8 cellular contexts compared by ENCODE assay signal in genomic region chr1:230425252-230426061, GRCh38. TPM values are rescaled to one million over a fixed set of nuclear protein-coding genes. Genes with fewer than 3 reads are reported as not detected.
A peak's percentile ranks its signal among the peaks of the same experiment; 100 is the strongest.
DNase-seq lines count a peak whose midpoint lies in the region; ATAC-seq and TF ChIP-seq lines count a peak whose summit lies in the region.

No MANE protein-coding gene starts in this region.

- no peak overlapping the region for H3K27ac Mint-ChIP-seq in activated CD4-positive, alpha-beta T cell treated with anti-CD3 and anti-CD28 coated beads for 36 hours
- no peak overlapping the region for H3K27ac Mint-ChIP-seq in stimulated activated naive CD8-positive, alpha-beta T cell treated with anti-CD3 and anti-CD28 coated beads, Interleukin-15, amount 100 ng/mL, for 72 hours

- H3K36me3 Mint-ChIP-seq in activated CD4-positive, alpha-beta T cell treated with anti-CD3 and anti-CD28 coated beads for 36 hours (ENCODE audit: low read depth): no peaks in the 10 kb centered on the region

- H3K36me3 ChIP-seq in WERI-Rb-1 (0 out of 2 replicates have a peak, but pooled peaks cover under 1% of the 10 kb centered on the region), iPS DF 6.9 (ENCODE audit: control insufficient read depth, insufficient read depth, low read length) (no peaks in the 10 kb centered on the region)

- H3K9me3 Mint-ChIP-seq in activated CD4-positive, alpha-beta T cell treated with anti-CD3 and anti-CD28 coated beads for 36 hours (ENCODE audit: low read depth): no peaks in the 10 kb centered on the region
- no peaks in the 10 kb centered on the region for H3K9me3 Mint-ChIP-seq in stimulated activated naive CD8-positive, alpha-beta T cell treated with anti-CD3 and anti-CD28 coated beads, Interleukin-15, amount 100 ng/mL, for 72 hours

- H3K27ac ChIP-seq in WERI-Rb-1 (no peak overlapping the region), iPS DF 6.9 (ENCODE audit: low read length) (no peak overlapping the region)

- H3K9me3 ChIP-seq in WERI-Rb-1 (ENCODE audit: severe bottlenecking) (peaks cover under 1% of the 10 kb centered on the region), iPS DF 6.9 (ENCODE audit: control insufficient read depth, insufficient read depth, low read length) (no peaks in the 10 kb centered on the region)

- peak overlapping the region; percentile 60 for H3K4me3 ChIP-seq in WERI-Rb-1 (ENCODE audit: low read depth, low read length)
- H3K4me3 ChIP-seq in iPS DF 6.9 (ENCODE audit: low read length): peak overlapping the region; percentile 77; the same call in 1 of the 2 replicates

- ATAC-seq in activated CD4-positive, alpha-beta T cell treated with anti-CD3 and anti-CD28 coated beads for 36 hours: no peak
- peak; percentile 44 for ATAC-seq in stimulated activated naive CD8-positive, alpha-beta T cell treated with anti-CD3 and anti-CD28 coated beads, Interleukin-15, amount 100 ng/mL, for 72 hours
- ATAC-seq in HG02798 (IDR thresholded peaks at IDR 0.05; ENCODE audit: poor library complexity, unreplicated experiment) (no peak), HG03378 (IDR thresholded peaks at IDR 0.05; ENCODE audit: unreplicated experiment) (no peak)

- POLR2A ChIA-PET in activated CD4-positive, alpha-beta T cell treated with anti-CD3 and anti-CD28 coated beads for 36 hours (lab: Charles Lee): no interaction called here

- H3K4me1 ChIP-seq in iPS DF 6.9 (ENCODE audit: control insufficient read depth, insufficient read depth, low read length): peaks cover 19% of the 10 kb centered on the region

- H3K27me3 Mint-ChIP-seq in activated CD4-positive, alpha-beta T cell treated with anti-CD3 and anti-CD28 coated beads for 36 hours: peaks cover 63% of the 10 kb centered on the region
- peaks cover 65% of the 10 kb centered on the region for H3K27me3 Mint-ChIP-seq in stimulated activated naive CD8-positive, alpha-beta T cell treated with anti-CD3 and anti-CD28 coated beads, Interleukin-15, amount 100 ng/mL, for 72 hours

- TF ChIP-seq CTCF in WERI-Rb-1 (IDR thresholded peaks at IDR 0.05; ENCODE audit: low read depth, low read length): no peak

- no CpG with 5 or more reads among the region's 103 CpGs for WGBS in iPS DF 6.9 (ENCODE audit: insufficient coverage, insufficient read length)

- peaks cover 7% of the 10 kb centered on the region for H3K4me1 Mint-ChIP-seq in activated CD4-positive, alpha-beta T cell treated with anti-CD3 and anti-CD28 coated beads for 36 hours
- H3K4me1 Mint-ChIP-seq in stimulated activated naive CD8-positive, alpha-beta T cell treated with anti-CD3 and anti-CD28 coated beads, Interleukin-15, amount 100 ng/mL, for 72 hours: peaks cover 11% of the 10 kb centered on the region

- peak; percentile 7 for DNase-seq in activated CD4-positive, alpha-beta T cell treated with anti-CD3 and anti-CD28 coated beads for 36 hours
- no peak for DNase-seq in activated CD4-positive, alpha-beta T cell treated with anti-CD3 and anti-CD28 coated beads for 48 hours
- DNase-seq in WERI-Rb-1: peak; percentile 37
- DNase-seq in iPS DF 6.9 (ENCODE audit: low read depth, low spot score): no peak
- DNase-seq in stimulated activated naive CD8-positive, alpha-beta T cell treated with anti-CD3 and anti-CD28 coated beads, Interleukin-15, amount 100 ng/mL, for 72 hours: no peak
- no peak for DNase-seq in OCI-M1 (lab: John Stamatoyannopoulos, UW)

- CTCF ChIA-PET in activated CD4-positive, alpha-beta T cell treated with anti-CD3 and anti-CD28 coated beads for 36 hours (lab: Charles Lee): no interaction called here

- peaks cover 10% of the 10 kb centered on the region for H3K27me3 ChIP-seq in WERI-Rb-1 (ENCODE audit: insufficient read depth, low read depth, severe bottlenecking)
- peaks cover 5% of the 10 kb centered on the region; the same call in 1 of the 2 replicates for H3K27me3 ChIP-seq in iPS DF 6.9 (ENCODE audit: control insufficient read depth, insufficient read depth, low read length)

- intact Hi-C loops in activated CD4-positive, alpha-beta T cell treated with anti-CD3 and anti-CD28 coated beads for 36 hours (cut with DNase I, micrococcal nuclease): loop anchor here in 1 of 2 experiments (1.0 to 10.0 kb wide), 5 partner anchors 217 to 991 kb away; partner anchors contain the start of genes ACTA1, C1orf198, COG2 and FAM89A

- peak overlapping the region; percentile 55 for H3K4me3 Mint-ChIP-seq in activated CD4-positive, alpha-beta T cell treated with anti-CD3 and anti-CD28 coated beads for 36 hours
- peak overlapping the region; percentile 52 to 58 for H3K4me3 Mint-ChIP-seq in stimulated activated naive CD8-positive, alpha-beta T cell treated with anti-CD3 and anti-CD28 coated beads, Interleukin-15, amount 100 ng/mL, for 72 hours

RNA-seq across cellular contexts. Expression of gene PGBD5, which starts 0.7 kb away (rescaled TPM):
- total RNA-seq in activated CD4-positive, alpha-beta T cell treated with anti-CD3 and anti-CD28 coated beads for 36 hours: under 1 TPM in 1 of 2 experiments, not detected in 1; 0.11 TPM

Comparison
In these comparisons a context has a peak if more than half of its experiments do, and no peak if none do; other contexts are left out.
1. DNase-seq: peak in activated CD4-positive, alpha-beta T cell treated with anti-CD3 and anti-CD28 coated beads for 36 hours (single experiment) and WERI-Rb-1 (single experiment); none in activated CD4-positive, alpha-beta T cell treated with anti-CD3 and anti-CD28 coated beads for 48 hours (single experiment), iPS DF 6.9 (single experiment), stimulated activated naive CD8-positive, alpha-beta T cell treated with anti-CD3 and anti-CD28 coated beads, Interleukin-15, amount 100 ng/mL, for 72 hours (0 of 2) and OCI-M1 (single experiment).